ENCODE assay signal across 1 cellular context in the genomic region with DNA sequence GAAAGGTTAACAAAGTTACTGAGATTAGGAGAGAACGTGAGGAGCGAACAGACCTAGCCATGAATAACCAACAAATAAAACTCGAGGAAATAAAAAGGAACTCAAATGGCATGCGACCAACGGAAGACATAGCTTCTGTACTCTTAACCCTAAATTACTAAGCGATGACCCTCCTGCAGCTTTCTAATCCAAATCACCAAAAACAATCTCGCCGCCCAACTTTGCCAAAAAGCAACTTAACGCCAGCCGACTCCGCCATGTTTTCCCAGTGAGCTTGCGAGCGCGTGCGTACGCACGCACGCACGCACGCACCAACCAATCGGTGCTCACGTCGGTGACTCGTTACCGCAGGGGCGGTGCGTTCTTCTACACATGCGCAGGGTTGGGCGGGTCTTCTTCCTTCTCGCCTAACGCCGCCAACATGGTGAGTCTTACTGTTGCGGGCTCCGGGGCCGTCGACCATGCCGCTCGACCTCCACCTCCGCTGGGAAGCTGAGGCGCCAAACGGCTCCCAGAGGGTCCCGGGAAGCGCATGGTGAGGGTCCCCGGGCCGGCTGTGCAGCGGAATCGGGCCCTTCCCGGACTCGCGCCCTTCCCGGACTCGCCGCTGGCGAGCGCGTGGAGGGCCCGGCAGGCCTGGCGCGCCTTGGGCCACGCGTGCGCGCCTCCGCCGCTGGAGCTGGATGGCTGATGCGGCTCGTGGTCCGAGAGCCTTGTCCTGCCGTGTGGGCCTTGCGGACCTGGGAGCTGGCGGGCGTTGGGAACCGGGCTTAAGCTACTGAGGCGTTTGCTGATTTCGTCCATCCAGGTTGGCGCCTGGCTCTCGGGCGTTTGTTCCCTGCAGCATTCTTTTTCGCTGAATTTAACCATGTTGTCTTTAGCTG.
TF ChIP-seq lines count a peak whose summit lies in the region.

A gene (plus strand): TSS at position 400 of the 884 bp plus-strand sequence. CDS start 133 bp downstream, at position 533.

TF ChIP-seq in GM12878, 131 proteins besides CTCF, POLR2A, EP300 and RAD21 (continued from another document and continues in another):
- TF ChIP-seq, protein P1, sequence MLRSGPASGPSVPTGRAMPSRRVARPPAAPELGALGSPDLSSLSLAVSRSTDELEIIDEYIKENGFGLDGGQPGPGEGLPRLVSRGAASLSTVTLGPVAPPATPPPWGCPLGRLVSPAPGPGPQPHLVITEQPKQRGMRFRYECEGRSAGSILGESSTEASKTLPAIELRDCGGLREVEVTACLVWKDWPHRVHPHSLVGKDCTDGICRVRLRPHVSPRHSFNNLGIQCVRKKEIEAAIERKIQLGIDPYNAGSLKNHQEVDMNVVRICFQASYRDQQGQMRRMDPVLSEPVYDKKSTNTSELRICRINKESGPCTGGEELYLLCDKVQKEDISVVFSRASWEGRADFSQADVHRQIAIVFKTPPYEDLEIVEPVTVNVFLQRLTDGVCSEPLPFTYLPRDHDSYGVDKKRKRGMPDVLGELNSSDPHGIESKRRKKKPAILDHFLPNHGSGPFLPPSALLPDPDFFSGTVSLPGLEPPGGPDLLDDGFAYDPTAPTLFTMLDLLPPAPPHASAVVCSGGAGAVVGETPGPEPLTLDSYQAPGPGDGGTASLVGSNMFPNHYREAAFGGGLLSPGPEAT (IDR thresholded peaks at IDR 0.05; ENCODE audit: low read depth): peak; percentile 95
- peak; percentile 42; the same call in 1 of the 2 replicates for TF ChIP-seq CHD2 (IDR thresholded peaks at IDR 0.05; ENCODE audit: borderline replicate concordance, low read depth, low read length)
- TF ChIP-seq NFYA (IDR thresholded peaks at IDR 0.05; ENCODE audit: borderline replicate concordance, low read depth, low read length): no peak
- TF ChIP-seq NBN (IDR thresholded peaks at IDR 0.05): 0 out of 2 replicates have a peak, but pooled peaks have one; percentile 71
- TF ChIP-seq, protein P2, sequence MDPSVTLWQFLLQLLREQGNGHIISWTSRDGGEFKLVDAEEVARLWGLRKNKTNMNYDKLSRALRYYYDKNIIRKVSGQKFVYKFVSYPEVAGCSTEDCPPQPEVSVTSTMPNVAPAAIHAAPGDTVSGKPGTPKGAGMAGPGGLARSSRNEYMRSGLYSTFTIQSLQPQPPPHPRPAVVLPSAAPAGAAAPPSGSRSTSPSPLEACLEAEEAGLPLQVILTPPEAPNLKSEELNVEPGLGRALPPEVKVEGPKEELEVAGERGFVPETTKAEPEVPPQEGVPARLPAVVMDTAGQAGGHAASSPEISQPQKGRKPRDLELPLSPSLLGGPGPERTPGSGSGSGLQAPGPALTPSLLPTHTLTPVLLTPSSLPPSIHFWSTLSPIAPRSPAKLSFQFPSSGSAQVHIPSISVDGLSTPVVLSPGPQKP (IDR thresholded peaks at IDR 0.05; ENCODE audit: low read depth, low read length): no peak
- peak in 1 of 2 experiments; percentile 97; a peak in 2 of 3 replicates for TF ChIP-seq EGR1 (IDR thresholded peaks at IDR 0.05; ENCODE audit: borderline replicate concordance in 1 of 2, low read depth in 2 of 2, low read length in 2 of 2)
- peak; percentile 91 for TF ChIP-seq LARP7 (IDR thresholded peaks at IDR 0.05)
- peak; percentile 40; the same call in 1 of the 2 replicates for TF ChIP-seq EED (IDR thresholded peaks at IDR 0.05; ENCODE audit: low read depth)
- TF ChIP-seq NRF1 (conservative IDR thresholded peaks at IDR 0.05; ENCODE audit: low read depth, low read length): peak; percentile 75
- no peak for TF ChIP-seq STAT1 (conservative IDR thresholded peaks at IDR 0.05)
- TF ChIP-seq, protein P3, sequence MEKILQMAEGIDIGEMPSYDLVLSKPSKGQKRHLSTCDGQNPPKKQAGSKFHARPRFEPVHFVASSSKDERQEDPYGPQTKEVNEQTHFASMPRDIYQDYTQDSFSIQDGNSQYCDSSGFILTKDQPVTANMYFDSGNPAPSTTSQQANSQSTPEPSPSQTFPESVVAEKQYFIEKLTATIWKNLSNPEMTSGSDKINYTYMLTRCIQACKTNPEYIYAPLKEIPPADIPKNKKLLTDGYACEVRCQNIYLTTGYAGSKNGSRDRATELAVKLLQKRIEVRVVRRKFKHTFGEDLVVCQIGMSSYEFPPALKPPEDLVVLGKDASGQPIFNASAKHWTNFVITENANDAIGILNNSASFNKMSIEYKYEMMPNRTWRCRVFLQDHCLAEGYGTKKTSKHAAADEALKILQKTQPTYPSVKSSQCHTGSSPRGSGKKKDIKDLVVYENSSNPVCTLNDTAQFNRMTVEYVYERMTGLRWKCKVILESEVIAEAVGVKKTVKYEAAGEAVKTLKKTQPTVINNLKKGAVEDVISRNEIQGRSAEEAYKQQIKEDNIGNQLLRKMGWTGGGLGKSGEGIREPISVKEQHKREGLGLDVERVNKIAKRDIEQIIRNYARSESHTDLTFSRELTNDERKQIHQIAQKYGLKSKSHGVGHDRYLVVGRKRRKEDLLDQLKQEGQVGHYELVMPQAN (conservative IDR thresholded peaks at IDR 0.05): peak; percentile 96
- TF ChIP-seq, protein P4, sequence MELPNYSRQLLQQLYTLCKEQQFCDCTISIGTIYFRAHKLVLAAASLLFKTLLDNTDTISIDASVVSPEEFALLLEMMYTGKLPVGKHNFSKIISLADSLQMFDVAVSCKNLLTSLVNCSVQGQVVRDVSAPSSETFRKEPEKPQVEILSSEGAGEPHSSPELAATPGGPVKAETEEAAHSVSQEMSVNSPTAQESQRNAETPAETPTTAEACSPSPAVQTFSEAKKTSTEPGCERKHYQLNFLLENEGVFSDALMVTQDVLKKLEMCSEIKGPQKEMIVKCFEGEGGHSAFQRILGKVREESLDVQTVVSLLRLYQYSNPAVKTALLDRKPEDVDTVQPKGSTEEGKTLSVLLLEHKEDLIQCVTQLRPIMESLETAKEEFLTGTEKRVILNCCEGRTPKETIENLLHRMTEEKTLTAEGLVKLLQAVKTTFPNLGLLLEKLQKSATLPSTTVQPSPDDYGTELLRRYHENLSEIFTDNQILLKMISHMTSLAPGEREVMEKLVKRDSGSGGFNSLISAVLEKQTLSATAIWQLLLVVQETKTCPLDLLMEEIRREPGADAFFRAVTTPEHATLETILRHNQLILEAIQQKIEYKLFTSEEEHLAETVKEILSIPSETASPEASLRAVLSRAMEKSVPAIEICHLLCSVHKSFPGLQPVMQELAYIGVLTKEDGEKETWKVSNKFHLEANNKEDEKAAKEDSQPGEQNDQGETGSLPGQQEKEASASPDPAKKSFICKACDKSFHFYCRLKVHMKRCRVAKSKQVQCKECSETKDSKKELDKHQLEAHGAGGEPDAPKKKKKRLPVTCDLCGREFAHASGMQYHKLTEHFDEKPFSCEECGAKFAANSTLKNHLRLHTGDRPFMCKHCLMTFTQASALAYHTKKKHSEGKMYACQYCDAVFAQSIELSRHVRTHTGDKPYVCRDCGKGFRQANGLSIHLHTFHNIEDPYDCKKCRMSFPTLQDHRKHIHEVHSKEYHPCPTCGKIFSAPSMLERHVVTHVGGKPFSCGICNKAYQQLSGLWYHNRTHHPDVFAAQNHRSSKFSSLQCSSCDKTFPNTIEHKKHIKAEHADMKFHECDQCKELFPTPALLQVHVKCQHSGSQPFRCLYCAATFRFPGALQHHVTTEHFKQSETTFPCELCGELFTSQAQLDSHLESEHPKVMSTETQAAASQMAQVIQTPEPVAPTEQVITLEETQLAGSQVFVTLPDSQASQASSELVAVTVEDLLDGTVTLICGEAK (IDR thresholded peaks at IDR 0.05; ENCODE audit: borderline replicate concordance): no peak
- peak; percentile 93 for TF ChIP-seq MXI1 (IDR thresholded peaks at IDR 0.05; ENCODE audit: low read depth, low read length)
- TF ChIP-seq YBX1 (IDR thresholded peaks at IDR 0.05): no peak
- peak; percentile 79 for TF ChIP-seq DPF2 (IDR thresholded peaks at IDR 0.05)
- no peak for TF ChIP-seq SPI1 (IDR thresholded peaks at IDR 0.05; ENCODE audit: borderline replicate concordance, insufficient read depth, low read depth, low read length)
- 0 out of 3 replicates have a peak, but pooled peaks have one; percentile 80 for TF ChIP-seq POU2F2 (IDR thresholded peaks at IDR 0.05; ENCODE audit: borderline replicate concordance, low read depth, low read length)
- 0 out of 2 replicates have a peak, but pooled peaks have one; percentile 43 for TF ChIP-seq CHD1 (IDR thresholded peaks at IDR 0.05; ENCODE audit: low read depth, low read length)
- TF ChIP-seq SMARCA5 (IDR thresholded peaks at IDR 0.05): peak; percentile 47; the same call in 1 of the 2 replicates
- TF ChIP-seq, protein P5, sequence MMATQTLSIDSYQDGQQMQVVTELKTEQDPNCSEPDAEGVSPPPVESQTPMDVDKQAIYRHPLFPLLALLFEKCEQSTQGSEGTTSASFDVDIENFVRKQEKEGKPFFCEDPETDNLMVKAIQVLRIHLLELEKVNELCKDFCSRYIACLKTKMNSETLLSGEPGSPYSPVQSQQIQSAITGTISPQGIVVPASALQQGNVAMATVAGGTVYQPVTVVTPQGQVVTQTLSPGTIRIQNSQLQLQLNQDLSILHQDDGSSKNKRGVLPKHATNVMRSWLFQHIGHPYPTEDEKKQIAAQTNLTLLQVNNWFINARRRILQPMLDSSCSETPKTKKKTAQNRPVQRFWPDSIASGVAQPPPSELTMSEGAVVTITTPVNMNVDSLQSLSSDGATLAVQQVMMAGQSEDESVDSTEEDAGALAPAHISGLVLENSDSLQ (IDR thresholded peaks at IDR 0.05): peak; percentile 70; the same call in 1 of the 2 replicates
- TF ChIP-seq HCFC1 (IDR thresholded peaks at IDR 0.05; ENCODE audit: low read length): peak; percentile 64
- peak; percentile 81; the same call in 1 of the 2 replicates for TF ChIP-seq RB1 (IDR thresholded peaks at IDR 0.05; ENCODE audit: borderline replicate concordance)
- TF ChIP-seq ATF7 (IDR thresholded peaks at IDR 0.05; ENCODE audit: low read depth): peak; percentile 46; the same call in 1 of the 2 replicates
- TF ChIP-seq TAF1 (IDR thresholded peaks at IDR 0.05; ENCODE audit: borderline replicate concordance, low read depth, low read length): peak; percentile 95
- no peak for TF ChIP-seq ZZZ3 (IDR thresholded peaks at IDR 0.05; ENCODE audit: control insufficient read depth, insufficient read length, low read depth)
- no peak for TF ChIP-seq BMI1 (IDR thresholded peaks at IDR 0.05; ENCODE audit: borderline replicate concordance)
- TF ChIP-seq KLF5 (IDR thresholded peaks at IDR 0.05; ENCODE audit: partially characterized antibody): peak; percentile 66
- peak; percentile 29; the same call in 1 of the 2 replicates for TF ChIP-seq CREM (IDR thresholded peaks at IDR 0.05; ENCODE audit: low read depth)
- peak; percentile 80 for TF ChIP-seq CREB1 (IDR thresholded peaks at IDR 0.05; ENCODE audit: low read depth)
- TF ChIP-seq SRF (IDR thresholded peaks at IDR 0.05; ENCODE audit: low read depth in 2 of 2, low read length in 2 of 2): no peak
- peak; percentile 41; the same call in 1 of the 2 replicates for TF ChIP-seq ZNF24 (IDR thresholded peaks at IDR 0.05)
- TF ChIP-seq CHD4 (IDR thresholded peaks at IDR 0.05): no peak
- TF ChIP-seq, protein P6, sequence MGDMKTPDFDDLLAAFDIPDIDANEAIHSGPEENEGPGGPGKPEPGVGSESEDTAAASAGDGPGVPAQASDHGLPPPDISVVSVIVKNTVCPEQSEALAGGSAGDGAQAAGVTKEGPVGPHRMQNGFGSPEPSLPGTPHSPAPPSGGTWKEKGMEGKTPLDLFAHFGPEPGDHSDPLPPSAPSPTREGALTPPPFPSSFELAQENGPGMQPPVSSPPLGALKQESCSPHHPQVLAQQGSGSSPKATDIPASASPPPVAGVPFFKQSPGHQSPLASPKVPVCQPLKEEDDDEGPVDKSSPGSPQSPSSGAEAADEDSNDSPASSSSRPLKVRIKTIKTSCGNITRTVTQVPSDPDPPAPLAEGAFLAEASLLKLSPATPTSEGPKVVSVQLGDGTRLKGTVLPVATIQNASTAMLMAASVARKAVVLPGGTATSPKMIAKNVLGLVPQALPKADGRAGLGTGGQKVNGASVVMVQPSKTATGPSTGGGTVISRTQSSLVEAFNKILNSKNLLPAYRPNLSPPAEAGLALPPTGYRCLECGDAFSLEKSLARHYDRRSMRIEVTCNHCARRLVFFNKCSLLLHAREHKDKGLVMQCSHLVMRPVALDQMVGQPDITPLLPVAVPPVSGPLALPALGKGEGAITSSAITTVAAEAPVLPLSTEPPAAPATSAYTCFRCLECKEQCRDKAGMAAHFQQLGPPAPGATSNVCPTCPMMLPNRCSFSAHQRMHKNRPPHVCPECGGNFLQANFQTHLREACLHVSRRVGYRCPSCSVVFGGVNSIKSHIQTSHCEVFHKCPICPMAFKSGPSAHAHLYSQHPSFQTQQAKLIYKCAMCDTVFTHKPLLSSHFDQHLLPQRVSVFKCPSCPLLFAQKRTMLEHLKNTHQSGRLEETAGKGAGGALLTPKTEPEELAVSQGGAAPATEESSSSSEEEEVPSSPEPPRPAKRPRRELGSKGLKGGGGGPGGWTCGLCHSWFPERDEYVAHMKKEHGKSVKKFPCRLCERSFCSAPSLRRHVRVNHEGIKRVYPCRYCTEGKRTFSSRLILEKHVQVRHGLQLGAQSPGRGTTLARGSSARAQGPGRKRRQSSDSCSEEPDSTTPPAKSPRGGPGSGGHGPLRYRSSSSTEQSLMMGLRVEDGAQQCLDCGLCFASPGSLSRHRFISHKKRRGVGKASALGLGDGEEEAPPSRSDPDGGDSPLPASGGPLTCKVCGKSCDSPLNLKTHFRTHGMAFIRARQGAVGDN (IDR thresholded peaks at IDR 0.05): peak; percentile 76
- TF ChIP-seq, protein P7, sequence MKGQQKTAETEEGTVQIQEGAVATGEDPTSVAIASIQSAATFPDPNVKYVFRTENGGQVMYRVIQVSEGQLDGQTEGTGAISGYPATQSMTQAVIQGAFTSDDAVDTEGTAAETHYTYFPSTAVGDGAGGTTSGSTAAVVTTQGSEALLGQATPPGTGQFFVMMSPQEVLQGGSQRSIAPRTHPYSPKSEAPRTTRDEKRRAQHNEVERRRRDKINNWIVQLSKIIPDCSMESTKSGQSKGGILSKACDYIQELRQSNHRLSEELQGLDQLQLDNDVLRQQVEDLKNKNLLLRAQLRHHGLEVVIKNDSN (IDR thresholded peaks at IDR 0.05; ENCODE audit: borderline replicate concordance, extremely low read length, insufficient read depth, low read depth, low read length): no peak
- TF ChIP-seq TCF3 (IDR thresholded peaks at IDR 0.05; ENCODE audit: borderline replicate concordance, insufficient read depth, low read depth, low read length): 0 out of 2 replicates have a peak, but pooled peaks have one; percentile 39
- 0 out of 2 replicates have a peak, but pooled peaks have one; percentile 16 for TF ChIP-seq PAX5 (IDR thresholded peaks at IDR 0.05; ENCODE audit: borderline replicate concordance, low read depth, low read length)
- TF ChIP-seq IKZF1 (conservative IDR thresholded peaks at IDR 0.05): peak; percentile 72
- 0 out of 2 replicates have a peak, but pooled peaks have one; percentile 9 for TF ChIP-seq TCF12 (IDR thresholded peaks at IDR 0.05; ENCODE audit: low read depth, low read length)
- TF ChIP-seq SREBF2 (IDR thresholded peaks at IDR 0.05; ENCODE audit: low read length): no peak
- TF ChIP-seq BHLHE40 (IDR thresholded peaks at IDR 0.05; ENCODE audit: borderline replicate concordance in 1 of 2, low read depth in 2 of 2, low read length in 1 of 2): peak; percentile 63 to 81
- no peak for TF ChIP-seq ZNF622 (IDR thresholded peaks at IDR 0.05)
- peak; percentile 72; the same call in 1 of the 2 replicates for TF ChIP-seq SIN3A (IDR thresholded peaks at IDR 0.05; ENCODE audit: low read depth, low read length)
- TF ChIP-seq ZBED1 (IDR thresholded peaks at IDR 0.05; ENCODE audit: borderline replicate concordance): 0 out of 2 replicates have a peak, but pooled peaks have one; percentile 15
- TF ChIP-seq, protein P8, sequence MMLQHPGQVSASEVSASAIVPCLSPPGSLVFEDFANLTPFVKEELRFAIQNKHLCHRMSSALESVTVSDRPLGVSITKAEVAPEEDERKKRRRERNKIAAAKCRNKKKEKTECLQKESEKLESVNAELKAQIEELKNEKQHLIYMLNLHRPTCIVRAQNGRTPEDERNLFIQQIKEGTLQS (IDR thresholded peaks at IDR 0.05; ENCODE audit: borderline replicate concordance, extremely low read depth, low read depth, low read length): no peak
